In genomic region chr1:32753532-32754281, GRCh38 we compare ENCODE assay signal across 8 cellular contexts. TPM values are rescaled to one million over a fixed set of nuclear protein-coding genes. Genes with fewer than 3 reads are reported as not detected.
DNase-seq lines count a peak whose midpoint lies in the region; ATAC-seq, FAIRE-seq and TF ChIP-seq lines count a peak whose summit lies in the region.

No MANE protein-coding gene starts in this region.

- TF ChIP-seq POLR2A in GM12892 (IDR thresholded peaks at IDR 0.05; ENCODE audit: low read depth, low read length) (no peak), tibial nerve (IDR thresholded peaks at IDR 0.05) (peak in 1 of 2 donors; percentile 30)

- WGBS in tibial nerve, 2 donors: 3 to 10% methylated on average over 9 to 35 of the region's 63 CpGs

- peak overlapping the region; percentile 83 for H3K4me3 Mint-ChIP-seq in osteocyte (ENCODE audit: unreplicated experiment)

- peaks cover 0 to 29% (median 11%) of the 10 kb centered on the region in 4 donors for H3K4me1 ChIP-seq in tibial nerve

- ATAC-seq in HG02981 (IDR thresholded peaks at IDR 0.05; ENCODE audit: unreplicated experiment): no peak

- peak overlapping the region; percentile 6 to 78 (median 68) for H3K27ac ChIP-seq in tibial nerve

- FAIRE-seq in GM12892 (lab: Jason Lieb, UNC): peak; percentile 38
- FAIRE-seq in HTR-8/SVneo (lab: Jason Lieb, UNC): no peak

- H3K4me1 Mint-ChIP-seq in osteocyte (ENCODE audit: unreplicated experiment): peaks cover 11% of the 10 kb centered on the region

- no peaks in the 10 kb centered on the region for H3K9me3 ChIP-seq in tibial nerve

- H3K9me3 Mint-ChIP-seq in osteocyte (ENCODE audit: unreplicated experiment): no peaks in the 10 kb centered on the region

- H3K27ac Mint-ChIP-seq in osteocyte (ENCODE audit: unreplicated experiment): no peak overlapping the region

- DNase-seq in GM12892 (ENCODE audit: insufficient read length) (peak; percentile 94), HTR-8/SVneo (ENCODE audit: insufficient read length, low spot score) (peak; percentile 86), SK-N-DZ (ENCODE audit: low spot score) (peak; percentile 75), glomerular visceral epithelial cell (ENCODE audit: extremely low spot score) (peak; percentile 84), osteocyte (ENCODE audit: extremely low spot score, unreplicated experiment) (peak; percentile 95), tibial nerve (ENCODE audit: low spot score in 2 of 2) (no peak)
- peak; percentile 74 for DNase-seq in activated naive CD4-positive, alpha-beta T cell treated with anti-CD3 and anti-CD28 coated beads, Interleukin-2, amount 50 U/mL, for 16 hours

- TF ChIP-seq CTCF in osteocyte (IDR thresholded peaks at IDR 0.05): peak; percentile 14
- TF ChIP-seq CTCF in tibial nerve (IDR thresholded peaks at IDR 0.05): peak in 1 of 5 experiments; percentile 8

- no peaks in the 10 kb centered on the region for H3K27me3 ChIP-seq in tibial nerve

- H3K4me3 ChIP-seq in tibial nerve: peak overlapping the region; percentile 45 to 79 (median 63)

- no peaks in the 10 kb centered on the region for H3K27me3 Mint-ChIP-seq in osteocyte (ENCODE audit: unreplicated experiment)

- no peaks in the 10 kb centered on the region for H3K36me3 Mint-ChIP-seq in osteocyte (ENCODE audit: unreplicated experiment)

- no peaks in the 10 kb centered on the region for H3K36me3 ChIP-seq in tibial nerve

- no peak for TF ChIP-seq EP300 in tibial nerve (IDR thresholded peaks at IDR 0.05)

RNA-seq across cellular contexts. Expression of gene SYNC, which starts 51.1 kb away (rescaled TPM):
- not detected for polyA plus RNA-seq in GM12892 (2012; ENCODE audit: missing spikeins)
- 0.02 and 0.22 TPM in 2 replicates for polyA plus RNA-seq in SK-N-DZ (2014; cell fraction: cytosol; rRNA removed)
- polyA plus RNA-seq in SK-N-DZ (2014; cell fraction: nucleus; rRNA removed): 0.05 TPM in 1 of 2 replicates, not detected in the other
- total RNA-seq in osteocyte (23.0 and 24.6 TPM in 2 replicates), tibial nerve (10 to 100 TPM; 10.2 to 31.2 (median 23.7) TPM)

Comparison
In these comparisons a context has a peak if more than half of its experiments do, and no peak if none do; other contexts are left out.
1. DNase-seq: peak in GM12892 (single experiment), HTR-8/SVneo (single experiment), SK-N-DZ (single experiment), activated naive CD4-positive, alpha-beta T cell treated with anti-CD3 and anti-CD28 coated beads, Interleukin-2, amount 50 U/mL, for 16 hours (single experiment), glomerular visceral epithelial cell (single experiment) and osteocyte (single experiment); none in tibial nerve (0 of 2).